ENCODE assay signal across 9 cellular contexts in the genomic region with DNA sequence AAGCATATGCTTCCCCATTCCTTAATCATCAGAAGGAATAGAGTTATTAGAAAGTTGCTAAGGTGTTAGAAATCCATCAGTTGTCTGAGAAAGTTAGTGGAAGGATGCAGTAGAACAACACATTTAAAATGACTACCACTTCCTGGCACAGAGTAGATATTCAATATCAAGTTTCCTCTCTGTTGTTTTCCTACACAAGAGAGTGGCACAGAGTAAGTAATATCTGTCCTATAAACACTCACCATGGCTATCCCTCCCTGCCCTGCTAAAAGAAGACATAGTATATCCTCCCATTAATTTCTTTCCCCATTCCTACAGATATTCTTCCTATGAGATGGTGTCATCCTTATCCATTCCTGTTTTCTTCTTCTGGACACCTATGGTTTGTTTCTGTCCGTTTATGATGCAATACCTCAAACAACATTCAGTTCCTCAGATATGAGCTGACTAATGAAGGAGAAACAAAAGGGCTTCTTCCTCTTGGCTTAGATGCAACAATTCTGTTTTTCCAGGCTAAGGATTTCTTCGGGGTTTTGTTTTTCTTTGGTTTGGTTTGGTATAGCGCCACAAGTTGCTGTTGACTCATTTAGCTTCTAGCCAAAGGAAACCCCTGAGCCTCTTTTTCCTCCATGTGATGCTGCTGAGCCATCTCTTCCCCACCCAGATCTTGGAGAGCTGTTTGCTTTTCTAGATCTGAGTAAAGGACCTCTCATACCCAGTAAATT. TPM values are rescaled to one million over a fixed set of nuclear protein-coding genes. Genes with fewer than 3 reads are reported as not detected.
DNase-seq lines count a peak whose midpoint lies in the region; ATAC-seq and TF ChIP-seq lines count a peak whose summit lies in the region.
"Had no signal": no experiment of that assay in that cellular context is flagged by ENCODE, and none has a peak within 500 bp of the region (broad histone marks: within the 10 kb centered on the region; RNA-seq: fewer than 3 reads in every experiment).

No MANE protein-coding gene starts in this region.

- intact Hi-C loops in heart right ventricle (cut with DNase I), result no loop called here

- H3K27me3 Mint-ChIP-seq in activated T-cell treated with anti-CD3 and anti-CD28 coated beads, Interleukin-2, amount 50 U/mL, for 24 hours, result peaks cover 45% of the 10 kb centered on the region
- peaks cover 38% of the 10 kb centered on the region for H3K27me3 Mint-ChIP-seq in activated T-cell treated with anti-CD3 and anti-CD28 coated beads, Interleukin-2, amount 50 U/mL, for 72 hours (ENCODE audit: low read depth)
- no peaks in the 10 kb centered on the region for H3K27me3 Mint-ChIP-seq in glutamatergic neuron (ENCODE audit: unreplicated experiment)

- TF ChIP-seq CTCF in heart right ventricle (IDR thresholded peaks at IDR 0.05) (no peak), suprapubic skin (IDR thresholded peaks at IDR 0.05) (no peak), glutamatergic neuron (IDR thresholded peaks at IDR 0.05; ENCODE audit: partially characterized antibody, unreplicated experiment) (no peak)

- H3K27me3 ChIP-seq in heart right ventricle (no peaks in the 10 kb centered on the region), suprapubic skin (no peaks in the 10 kb centered on the region)

- H3K4me1 ChIP-seq in heart right ventricle, result peaks cover 0 to 20% (median 2%) of the 10 kb centered on the region in 9 donors
- H3K4me1 ChIP-seq in suprapubic skin, result peaks cover 15% of the 10 kb centered on the region

- no peak for TF ChIP-seq EP300 in suprapubic skin (IDR thresholded peaks at IDR 0.05)

- H3K9me3 Mint-ChIP-seq in activated T-cell treated with anti-CD3 and anti-CD28 coated beads, Interleukin-2, amount 50 U/mL, for 24 hours, result no peaks in the 10 kb centered on the region
- peaks cover 0 to 3% of the 10 kb centered on the region in 2 donors for H3K9me3 Mint-ChIP-seq in activated T-cell treated with anti-CD3 and anti-CD28 coated beads, Interleukin-2, amount 50 U/mL, for 72 hours
- H3K9me3 Mint-ChIP-seq in glutamatergic neuron (ENCODE audit: unreplicated experiment), result no peaks in the 10 kb centered on the region

- H3K4me3 ChIP-seq in heart right ventricle (no peak overlapping the region), suprapubic skin (no peak overlapping the region)

- H3K4me3 Mint-ChIP-seq in activated T-cell treated with anti-CD3 and anti-CD28 coated beads, Interleukin-2, amount 50 U/mL, for 24 hours, result no peak overlapping the region
- H3K4me3 Mint-ChIP-seq in activated T-cell treated with anti-CD3 and anti-CD28 coated beads, Interleukin-2, amount 50 U/mL, for 72 hours, result peak overlapping the region; percentile 60 to 73
- H3K4me3 Mint-ChIP-seq in glutamatergic neuron (ENCODE audit: unreplicated experiment), result no peak overlapping the region

- H3K36me3 Mint-ChIP-seq in activated T-cell treated with anti-CD3 and anti-CD28 coated beads, Interleukin-2, amount 50 U/mL, for 24 hours (ENCODE audit: low read depth), result no peaks in the 10 kb centered on the region
- H3K36me3 Mint-ChIP-seq in activated T-cell treated with anti-CD3 and anti-CD28 coated beads, Interleukin-2, amount 50 U/mL, for 72 hours (ENCODE audit: insufficient read depth in 2 of 2), result peaks cover 1 to 2% of the 10 kb centered on the region in 2 donors
- no peaks in the 10 kb centered on the region for H3K36me3 Mint-ChIP-seq in glutamatergic neuron (ENCODE audit: unreplicated experiment)

- TF ChIP-seq POLR2A in suprapubic skin (IDR thresholded peaks at IDR 0.05), result no peak

- H3K4me1 Mint-ChIP-seq in activated T-cell treated with anti-CD3 and anti-CD28 coated beads, Interleukin-2, amount 50 U/mL, for 24 hours (ENCODE audit: low read depth), result peaks cover 12% of the 10 kb centered on the region
- peaks cover 25% of the 10 kb centered on the region for H3K4me1 Mint-ChIP-seq in activated T-cell treated with anti-CD3 and anti-CD28 coated beads, Interleukin-2, amount 50 U/mL, for 72 hours (ENCODE audit: low read depth)
- H3K4me1 Mint-ChIP-seq in glutamatergic neuron (ENCODE audit: low read depth, unreplicated experiment), result no peaks in the 10 kb centered on the region

- peak overlapping the region in 4 of 10 donors; percentile 15 to 66 (median 21) for H3K27ac ChIP-seq in heart right ventricle
- peak overlapping the region; percentile 56 for H3K27ac ChIP-seq in suprapubic skin

- H3K36me3 ChIP-seq in heart right ventricle (no peaks in the 10 kb centered on the region), suprapubic skin (no peaks in the 10 kb centered on the region)

- ATAC-seq in activated T-cell treated with anti-CD3 and anti-CD28 coated beads, Interleukin-2, amount 50 U/mL, for 72 hours (replicated peaks in 1 of 2), result peak; percentile 93 to 96
- ATAC-seq in heart right ventricle, result peak; percentile 44 to 89 (median 81)

- WGBS in heart right ventricle, 2 donors, result 32 to 53% methylated on average over 3 of the region's 3 CpGs
- 3% methylated on average over 3 of the region's 3 CpGs for WGBS in suprapubic skin

- no peaks in the 10 kb centered on the region for H3K9me3 ChIP-seq in heart right ventricle
- no peaks in the 10 kb centered on the region for H3K9me3 ChIP-seq in suprapubic skin

- no peak for DNase-seq in activated T-cell treated with anti-CD3 and anti-CD28 coated beads, Interleukin-2, amount 50 U/mL, for 24 hours
- no peak for DNase-seq in activated T-cell treated with anti-CD3 and anti-CD28 coated beads for 4 hours
- DNase-seq in activated T-cell treated with anti-CD3 and anti-CD28 coated beads, Interleukin-2, amount 50 U/mL, for 72 hours, result peak; percentile 39 to 56
- DNase-seq in heart right ventricle, result peak in 1 of 2 donors; percentile 38
- DNase-seq in suprapubic skin (ENCODE audit: low spot score in 2 of 2), result no peak
- DNase-seq in activated CD4-positive, CD25-positive, alpha-beta regulatory T cell (lab: John Stamatoyannopoulos, UW), result no peak
- no peak for DNase-seq in glutamatergic neuron
- no peak for DNase-seq in effector CD8-positive, alpha-beta T cell (lab: John Stamatoyannopoulos, UW)
- DNase-seq: NCI-H1105 had no signal

- peak overlapping the region; percentile 73 for H3K27ac Mint-ChIP-seq in activated T-cell treated with anti-CD3 and anti-CD28 coated beads, Interleukin-2, amount 50 U/mL, for 24 hours
- peak overlapping the region; percentile 70 for H3K27ac Mint-ChIP-seq in activated T-cell treated with anti-CD3 and anti-CD28 coated beads, Interleukin-2, amount 50 U/mL, for 72 hours
- no peak overlapping the region for H3K27ac Mint-ChIP-seq in glutamatergic neuron (ENCODE audit: unreplicated experiment)

RNA-seq across cellular contexts. Expression of a gene that starts 32.9 kb away (rescaled TPM):
- 10 to 100 TPM; 22.3 to 27.7 TPM for total RNA-seq in activated T-cell treated with anti-CD3 and anti-CD28 coated beads, Interleukin-2, amount 50 U/mL, for 72 hours
- 10 to 100 TPM; 12.4 to 19.7 (median 14.1) TPM for total RNA-seq in heart right ventricle
- polyA plus RNA-seq in heart right ventricle, result 10 to 100 TPM; 15.7 to 19.7 TPM
- 10 to 100 TPM in 3 of 4 donors, 1 to 10 TPM in 1; 9.8 to 13.3 (median 12.5) TPM for total RNA-seq in suprapubic skin
- 24.2 TPM for total RNA-seq in glutamatergic neuron (ENCODE audit: unreplicated experiment)

Comparison
In these comparisons a context has a peak if more than half of its experiments do, and no peak if none do; other contexts are left out.
1. DNase-seq: peak in activated T-cell treated with anti-CD3 and anti-CD28 coated beads, Interleukin-2, amount 50 U/mL, for 72 hours (2 of 2); none in activated T-cell treated with anti-CD3 and anti-CD28 coated beads, Interleukin-2, amount 50 U/mL, for 24 hours (single experiment), activated T-cell treated with anti-CD3 and anti-CD28 coated beads for 4 hours (single experiment), suprapubic skin (0 of 2), activated CD4-positive, CD25-positive, alpha-beta regulatory T cell (0 of 4), glutamatergic neuron (single experiment) and effector CD8-positive, alpha-beta T cell (single experiment).
2. H3K4me3 Mint-ChIP-seq: peak in activated T-cell treated with anti-CD3 and anti-CD28 coated beads, Interleukin-2, amount 50 U/mL, for 72 hours (2 of 2); none in activated T-cell treated with anti-CD3 and anti-CD28 coated beads, Interleukin-2, amount 50 U/mL, for 24 hours (single experiment) and glutamatergic neuron (single experiment).